ENCODE assay signal across 9 cellular contexts in genomic region chr14:49623941-49624806, GRCh38. TPM values are rescaled to one million over a fixed set of nuclear protein-coding genes. Genes with fewer than 3 reads are reported as not detected.
DNase-seq lines count a peak whose midpoint lies in the region; ATAC-seq and TF ChIP-seq lines count a peak whose summit lies in the region.
"Had no signal": no experiment of that assay in that cellular context is flagged by ENCODE, and none has a peak within 500 bp of the region (broad histone marks: within the 10 kb centered on the region; RNA-seq: fewer than 3 reads in every experiment).

No MANE protein-coding gene starts in this region.

- H2AFZ ChIP-seq in DND-41 (ENCODE audit: low read depth, low read length) (no peak overlapping the region), IMR-90 (replicated peaks; ENCODE audit: low read length, poor library complexity) (no peak overlapping the region)

- CTCF ChIA-PET in IMR-90 (lab: Yijun Ruan, JAX), result interaction anchor here (0.6 to 0.9 kb wide), 3 partner anchors 10 to 159 kb away, joined by 3 to 5 read pairs (median 4); no protein-coding TSS in a partner anchor

- no peak overlapping the region for H2BK20ac ChIP-seq in IMR-90 (ENCODE audit: low read depth, low read length)

- no peak overlapping the region for H3K14ac ChIP-seq in IMR-90 (replicated peaks; ENCODE audit: low read depth, low read length)

- no peak overlapping the region for H2AK9ac ChIP-seq in IMR-90 (replicated peaks; ENCODE audit: low read depth, low read length, poor library complexity)

- H3K79me2 ChIP-seq in DND-41 (ENCODE audit: insufficient read depth, low read length), result peaks cover 94% of the 10 kb centered on the region

- H3K9me3 ChIP-seq in DND-41 (ENCODE audit: insufficient read depth, low read length, severe bottlenecking) (no peaks in the 10 kb centered on the region), IMR-90 (ENCODE audit: control insufficient read depth, insufficient read depth, low read length) (no peaks in the 10 kb centered on the region), mesodermal cell (ENCODE audit: control insufficient read depth, low read length) (no peaks in the 10 kb centered on the region)
- H3K9me3 ChIP-seq: upper lobe of left lung had no signal

- no peak for TF ChIP-seq RAD21 in IMR-90 (IDR thresholded peaks at IDR 0.05; ENCODE audit: low read length)

- DNase-seq in DND-41 (no peak), IMR-90 (no peak), EL (no peak), HuH-7.5 (ENCODE audit: low spot score) (no peak), NCI-H1048 (lab: John Stamatoyannopoulos, UW) (no peak)
- no peak for DNase-seq in activated naive CD4-positive, alpha-beta T cell treated with anti-CD3 and anti-CD28 coated beads, Interleukin-2, amount 50 U/mL, for 72 hours (ENCODE audit: low spot score in 2 of 2)
- DNase-seq: upper lobe of left lung had no signal

- no TSS peak for BruUV-seq in IMR-90 (replicated peaks; lab: Mats Ljungman, UMichigan)

- no peak overlapping the region for H4K8ac ChIP-seq in IMR-90 (ENCODE audit: low read depth in 2 of 2, low read length in 2 of 2)

- no peak for TF ChIP-seq CTCF in DND-41 (IDR thresholded peaks at IDR 0.05; ENCODE audit: borderline replicate concordance, extremely low read depth, low read length, poor library complexity, severe bottlenecking)
- no peak for TF ChIP-seq CTCF in IMR-90 (conservative IDR thresholded peaks at IDR 0.05; ENCODE audit: low read depth, low read length)

- H3K9me1 ChIP-seq in IMR-90 (ENCODE audit: insufficient read depth, low read length), result no peaks in the 10 kb centered on the region; the same call in 1 of the 2 replicates

- H3K4me1 ChIP-seq in DND-41 (ENCODE audit: insufficient read depth, low read length), result peaks cover 50% of the 10 kb centered on the region
- H3K4me1 ChIP-seq in IMR-90 (ENCODE audit: control insufficient read depth, insufficient read depth, low read length), result peaks cover 9% of the 10 kb centered on the region
- H3K4me1 ChIP-seq in mesodermal cell (ENCODE audit: control insufficient read depth, insufficient read depth, low read length, poor library complexity, severe bottlenecking), result peaks cover 6% of the 10 kb centered on the region

- H3K4me2 ChIP-seq in DND-41 (ENCODE audit: insufficient read depth, low read length) (peak overlapping the region; percentile 90), IMR-90 (ENCODE audit: low read depth, low read length) (no peak overlapping the region)

- WGBS in IMR-90 (ENCODE audit: extremely low coverage in 2 of 2, insufficient read length in 1 of 2), 2 experiments, result no CpG with 5 or more reads among the region's 6 CpGs
- 77 to 93% methylated on average over 2 to 3 of the region's 6 CpGs for WGBS in mesodermal cell (ENCODE audit: insufficient coverage in 2 of 2), 2 experiments

- no peaks in the 10 kb centered on the region for H3K9me3 Mint-ChIP-seq in activated naive CD4-positive, alpha-beta T cell treated with anti-CD3 and anti-CD28 coated beads, Interleukin-2, amount 50 U/mL, for 72 hours

- peaks cover 34 to 36% of the 10 kb centered on the region in 2 donors for H3K36me3 Mint-ChIP-seq in activated naive CD4-positive, alpha-beta T cell treated with anti-CD3 and anti-CD28 coated beads, Interleukin-2, amount 50 U/mL, for 72 hours

- H3K9ac ChIP-seq in DND-41 (ENCODE audit: low read depth, low read length) (0 out of 2 replicates have a peak overlapping the region, but pooled peaks have one; percentile 17), IMR-90 (ENCODE audit: low read depth, low read length) (no peak overlapping the region)

- POLR2A ChIA-PET in IMR-90 (lab: Charles Lee; ENCODE audit: unreplicated experiment), result no interaction called here

- H2BK5ac ChIP-seq in IMR-90 (ENCODE audit: low read depth, low read length, poor library complexity, severe bottlenecking), result no peak overlapping the region

- no peaks in the 10 kb centered on the region for H3K27me3 ChIP-seq in DND-41 (ENCODE audit: insufficient read depth, low read length, poor library complexity)
- H3K27me3 ChIP-seq in IMR-90 (ENCODE audit: control insufficient read depth, insufficient read depth, low read length), result no peaks in the 10 kb centered on the region
- H3K27me3 ChIP-seq: upper lobe of left lung had no signal

- H2BK15ac ChIP-seq in IMR-90 (ENCODE audit: low read depth, low read length), result no peak overlapping the region

- ATAC-seq in DND-41 (ENCODE audit: insufficient read depth, low read depth), result no peak
- ATAC-seq in IMR-90 (ENCODE audit: low read depth), result no peak
- peak in 1 of 2 donors; percentile 6 for ATAC-seq in activated naive CD4-positive, alpha-beta T cell treated with anti-CD3 and anti-CD28 coated beads, Interleukin-2, amount 50 U/mL, for 72 hours
- no peak for ATAC-seq in HG03175 (IDR thresholded peaks at IDR 0.05; ENCODE audit: unreplicated experiment)

- H4K20me1 ChIP-seq in DND-41 (ENCODE audit: insufficient read depth, low read length), result peaks cover 18% of the 10 kb centered on the region
- H4K20me1 ChIP-seq in IMR-90 (ENCODE audit: insufficient read depth, low read length), result peaks cover 38% of the 10 kb centered on the region

- H3K27ac ChIP-seq in DND-41 (ENCODE audit: low read length) (peak overlapping the region; percentile 40), IMR-90 (ENCODE audit: insufficient read depth, low read length) (no peak overlapping the region), mesodermal cell (ENCODE audit: low read depth, low read length, severe bottlenecking) (peak overlapping the region; percentile 3)

- H3K27ac Mint-ChIP-seq in activated naive CD4-positive, alpha-beta T cell treated with anti-CD3 and anti-CD28 coated beads, Interleukin-2, amount 50 U/mL, for 72 hours, result peak overlapping the region; percentile 44 to 63

- H3K4me3 ChIP-seq in DND-41 (ENCODE audit: low read depth in 1 of 2, low read length in 2 of 2), result 0 out of 4 replicates have a peak overlapping the region, but pooled peaks of 1 of the 2 experiments have one; percentile 8
- no peak overlapping the region for H3K4me3 ChIP-seq in IMR-90 (ENCODE audit: insufficient read depth, low read depth, low read length)
- no peak overlapping the region for H3K4me3 ChIP-seq in mesodermal cell (ENCODE audit: extremely low read depth, insufficient read depth, low read length, poor library complexity, severe bottlenecking)

- H4K5ac ChIP-seq in IMR-90 (ENCODE audit: low read depth, low read length), result no peak overlapping the region

- 0 out of 2 replicates have a peak overlapping the region, but pooled peaks have one; percentile 8 for H3K23ac ChIP-seq in IMR-90 (ENCODE audit: low read depth, low read length)

- no peak overlapping the region for H3K4ac ChIP-seq in IMR-90 (ENCODE audit: low read depth, low read length)

- H3K18ac ChIP-seq in IMR-90 (ENCODE audit: low read depth, low read length), result no peak overlapping the region

- H2AK5ac ChIP-seq in IMR-90 (ENCODE audit: low read depth, low read length), result no peak overlapping the region

- intact Hi-C loops in IMR-90 (cut with micrococcal nuclease), result no loop called here

- TF ChIP-seq POLR2A in IMR-90 (IDR thresholded peaks at IDR 0.05; ENCODE audit: low read depth, low read length), result no peak

- peaks cover 4 to 47% of the 10 kb centered on the region in 2 experiments; a peak in 2 of 4 replicates for H3K79me1 ChIP-seq in IMR-90 (ENCODE audit: low read depth in 1 of 2, low read length in 2 of 2)

- dilution Hi-C loops in IMR-90 (cut with HindIII; ENCODE audit: low sequenced_read_pairs, unreplicated experiment), result no loop called here

- H3K36me3 ChIP-seq in DND-41 (ENCODE audit: insufficient read depth, low read length) (peaks cover 42% of the 10 kb centered on the region), IMR-90 (ENCODE audit: control insufficient read depth, insufficient read depth, low read length) (peaks cover 3% of the 10 kb centered on the region; the same call in 1 of the 2 replicates), mesodermal cell (ENCODE audit: control insufficient read depth, insufficient read depth, low read length) (peaks cover 32% of the 10 kb centered on the region)

- in situ Hi-C loops in IMR-90 (cut with MboI; ENCODE audit: low sequenced_read_pairs), result no loop called here

- H2BK120ac ChIP-seq in IMR-90 (ENCODE audit: low read depth, low read length), result no peak overlapping the region

- no peak overlapping the region for H3K56ac ChIP-seq in IMR-90 (ENCODE audit: extremely low read depth, insufficient read depth, low read length)

- no peak overlapping the region for H4K91ac ChIP-seq in IMR-90 (ENCODE audit: insufficient read depth, low read depth, low read length)

RNA-seq across cellular contexts. Expression of gene MGAT2, which starts 3.6 kb away (rescaled TPM):
- 67.6 and 73.6 TPM in 2 replicates for total RNA-seq in IMR-90 (2012; rRNA removed)
- 35.0 and 36.6 TPM in 2 replicates for polyA plus RNA-seq in IMR-90 (2012; rRNA removed)
- polyA plus RNA-seq in IMR-90 (2012; cell fraction: cytosol; rRNA removed), result 33.2 and 53.2 TPM in 2 replicates
- 8.3 and 10.4 TPM in 2 replicates for polyA plus RNA-seq in IMR-90 (2012; cell fraction: nucleus; rRNA removed; ENCODE audit: low replicate concordance)
- 10 to 100 TPM; 30.6 to 37.2 TPM for total RNA-seq in activated naive CD4-positive, alpha-beta T cell treated with anti-CD3 and anti-CD28 coated beads, Interleukin-2, amount 50 U/mL, for 72 hours
- polyA plus RNA-seq in mesodermal cell (2013, experiment 1 of 2), result 24.0 TPM
- polyA plus RNA-seq in mesodermal cell (2013, experiment 2 of 2), result 25.4 TPM

RNA-seq across cellular contexts. Expression of gene RPL36AL, which starts 3.7 kb away (rescaled TPM):
- total RNA-seq in IMR-90 (2012; rRNA removed), result 129 and 249 TPM in 2 replicates
- 313 and 346 TPM in 2 replicates for polyA plus RNA-seq in IMR-90 (2012; rRNA removed)
- 59.6 and 120 TPM in 2 replicates for polyA plus RNA-seq in IMR-90 (2012; cell fraction: cytosol; rRNA removed)
- 7.6 and 69.5 TPM in 2 replicates for polyA plus RNA-seq in IMR-90 (2012; cell fraction: nucleus; rRNA removed; ENCODE audit: low replicate concordance)
- 100 to 1,000 TPM; 206 to 219 TPM for total RNA-seq in activated naive CD4-positive, alpha-beta T cell treated with anti-CD3 and anti-CD28 coated beads, Interleukin-2, amount 50 U/mL, for 72 hours
- 213 TPM for polyA plus RNA-seq in mesodermal cell (2013, experiment 1 of 2)
- 217 TPM for polyA plus RNA-seq in mesodermal cell (2013, experiment 2 of 2)

RNA-seq across cellular contexts. Expression of gene DNAAF2, which starts 10.9 kb away (rescaled TPM):
- total RNA-seq in IMR-90 (2012; rRNA removed), result 4.1 and 7.5 TPM in 2 replicates
- polyA plus RNA-seq in IMR-90 (2012; rRNA removed), result 4.7 and 4.9 TPM in 2 replicates
- 5.0 and 5.1 TPM in 2 replicates for polyA plus RNA-seq in IMR-90 (2012; cell fraction: cytosol; rRNA removed)
- polyA plus RNA-seq in IMR-90 (2012; cell fraction: nucleus; rRNA removed; ENCODE audit: low replicate concordance), result 2.1 and 3.5 TPM in 2 replicates
- 1 to 10 TPM; 7.2 to 8.0 TPM for total RNA-seq in activated naive CD4-positive, alpha-beta T cell treated with anti-CD3 and anti-CD28 coated beads, Interleukin-2, amount 50 U/mL, for 72 hours
- 16.1 TPM for polyA plus RNA-seq in mesodermal cell (2013, experiment 1 of 2)
- polyA plus RNA-seq in mesodermal cell (2013, experiment 2 of 2), result 17.4 TPM

RNA-seq across cellular contexts. Expression of gene LRR1, which starts 25.4 kb away (rescaled TPM):
- total RNA-seq in IMR-90 (2012; rRNA removed), result 20.8 and 28.3 TPM in 2 replicates
- polyA plus RNA-seq in IMR-90 (2012; rRNA removed), result 11.6 and 13.1 TPM in 2 replicates
- polyA plus RNA-seq in IMR-90 (2012; cell fraction: cytosol; rRNA removed), result 6.7 and 7.4 TPM in 2 replicates
- 2.3 and 4.7 TPM in 2 replicates for polyA plus RNA-seq in IMR-90 (2012; cell fraction: nucleus; rRNA removed; ENCODE audit: low replicate concordance)
- 10 to 100 TPM; 23.3 to 47.4 TPM for total RNA-seq in activated naive CD4-positive, alpha-beta T cell treated with anti-CD3 and anti-CD28 coated beads, Interleukin-2, amount 50 U/mL, for 72 hours
- polyA plus RNA-seq in mesodermal cell (2013, experiment 1 of 2), result 21.4 TPM
- polyA plus RNA-seq in mesodermal cell (2013, experiment 2 of 2), result 23.6 TPM

RNA-seq across cellular contexts. Expression of gene RPS29, which starts 38.0 kb away (rescaled TPM):
- total RNA-seq in IMR-90 (2012; rRNA removed), result 318 and 794 TPM in 2 replicates
- polyA plus RNA-seq in IMR-90 (2012; rRNA removed), result 8,930 and 10,393 TPM in 2 replicates
- polyA plus RNA-seq in IMR-90 (2012; cell fraction: cytosol; rRNA removed), result 10.7 and 2,863 TPM in 2 replicates
- polyA plus RNA-seq in IMR-90 (2012; cell fraction: nucleus; rRNA removed; ENCODE audit: low replicate concordance), result 714 and 2,229 TPM in 2 replicates
- total RNA-seq in activated naive CD4-positive, alpha-beta T cell treated with anti-CD3 and anti-CD28 coated beads, Interleukin-2, amount 50 U/mL, for 72 hours, result 1,000 to 10,000 TPM; 2,240 to 2,407 TPM
- 3,950 TPM for polyA plus RNA-seq in mesodermal cell (2013, experiment 1 of 2)
- 4,034 TPM for polyA plus RNA-seq in mesodermal cell (2013, experiment 2 of 2)
